In the genomic region with DNA sequence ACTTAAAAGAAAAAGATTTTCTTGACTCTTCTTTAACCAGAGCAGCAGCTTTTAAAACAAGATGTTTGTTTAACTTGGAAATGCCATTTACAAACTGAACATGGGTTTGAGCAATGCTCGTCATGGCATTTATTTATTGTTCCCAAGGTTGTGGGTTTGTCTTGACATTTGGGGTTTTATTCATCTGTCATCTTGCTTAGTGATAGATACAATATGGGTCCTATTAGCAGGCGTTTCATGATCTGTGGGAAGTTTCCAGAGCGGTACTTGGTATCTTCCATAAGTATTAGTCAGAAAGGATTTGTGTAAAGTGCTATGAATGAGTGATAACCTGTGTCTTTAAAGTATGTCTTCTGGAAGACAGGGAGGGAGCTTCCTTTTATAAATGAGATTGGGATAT, we compare ENCODE assay signal across 14 cellular contexts.
"Had no signal": no experiment of that assay in that cellular context is flagged by ENCODE, and none has a peak within 500 bp of the region (broad histone marks: within the 10 kb centered on the region; RNA-seq: fewer than 3 reads in every experiment).

No MANE protein-coding gene starts in this region.

- FAIRE-seq: endometrium had no signal

- DNase-seq: activated CD4-positive, alpha-beta T cell treated with anti-CD3 and anti-CD28 coated beads, Interleukin-2, amount 50 U/mL, for 48 hours; activated CD4-positive, CD25-positive, alpha-beta regulatory T cell treated with anti-CD3 and anti-CD28 coated beads, Interleukin-2, amount 50 U/mL, for 72 hours; activated gamma-delta T cell treated with Interleukin-2 at 50 U/mL for 16 hours; activated T-cell treated with anti-CD3 and anti-CD28 coated beads, Interleukin-2, amount 50 U/mL, for 48 hours; gastrocnemius medialis; heart left ventricle; immature natural killer cell; posterior cingulate gyrus; stimulated activated CD4-positive, alpha-beta T cell treated with anti-CD3 and anti-CD28 coated beads, Interleukin-4, amount 100 ng/mL, for 24 hours; stimulated activated naive CD4-positive, alpha-beta T cell had no signal

- H3K9me3 ChIP-seq: gastrocnemius medialis had no signal

- H3K27me3 ChIP-seq: cardiac muscle cell, gastrocnemius medialis, heart left ventricle had no signal

- H3K4me3 ChIP-seq: cardiac muscle cell, gastrocnemius medialis, heart left ventricle had no signal

- H3K36me3 ChIP-seq: cardiac muscle cell, gastrocnemius medialis, heart left ventricle had no signal

- ATAC-seq: esophagus mucosa; gastrocnemius medialis; heart left ventricle; natural killer cell treated with Interleukin-12 subunit alpha and Interleukin-12 subunit beta and Interleukin-15 and Interleukin-18, amount 100 ng/mL, for 72 hours had no signal
